8 cellular contexts compared by ENCODE assay signal in the genomic region with DNA sequence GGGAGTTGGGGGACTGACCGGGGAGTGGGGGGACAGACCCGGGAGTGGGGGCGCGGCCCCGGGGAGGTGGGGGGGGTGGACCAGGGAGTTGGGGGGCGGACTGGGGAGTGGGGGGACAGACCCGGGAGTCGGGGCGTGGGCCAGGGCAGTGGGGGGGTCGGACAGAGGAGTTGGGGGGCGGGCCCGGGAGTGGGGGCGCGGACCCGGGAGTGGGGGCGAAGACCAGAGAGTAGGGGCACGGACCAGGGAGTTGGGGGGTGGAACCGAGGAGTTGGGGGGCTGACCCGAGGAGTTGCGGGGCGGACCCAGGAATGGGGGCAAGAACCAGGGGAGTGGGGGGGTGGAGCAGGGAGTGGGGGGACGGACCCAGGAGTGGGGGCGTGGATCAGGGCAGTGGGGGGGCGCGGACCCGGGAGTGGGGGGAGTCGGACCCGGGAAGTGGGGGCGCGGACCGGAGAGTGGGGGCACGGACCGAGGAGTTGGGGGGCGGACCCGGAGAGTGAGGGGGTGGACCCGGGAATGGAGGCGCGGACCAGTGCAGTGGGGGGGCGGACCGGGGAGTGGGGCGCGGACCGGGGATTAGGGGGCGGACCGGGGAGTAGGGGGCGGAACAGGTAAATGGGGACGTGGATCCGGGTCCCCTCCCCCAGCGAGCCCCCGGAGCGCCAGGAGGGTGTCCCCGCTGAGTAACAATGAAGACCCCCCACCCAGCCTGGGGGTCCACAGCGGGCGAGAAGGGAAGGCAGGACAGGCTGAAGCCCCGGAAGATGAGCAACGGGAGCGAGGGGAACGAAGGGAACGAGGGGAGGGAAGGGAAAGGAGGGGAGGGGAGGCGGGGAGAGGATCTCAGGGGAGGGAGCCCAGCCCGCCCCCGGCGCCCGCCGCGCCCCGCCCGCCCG. TPM values are rescaled to one million over a fixed set of nuclear protein-coding genes. Genes with fewer than 3 reads are reported as not detected.
DNase-seq lines count a peak whose midpoint lies in the region; ATAC-seq and TF ChIP-seq lines count a peak whose summit lies in the region.

No MANE protein-coding gene starts in this region.

- H3K79me2 ChIP-seq in ACC112 (ENCODE audit: control insufficient read depth, insufficient read depth, low read length, unreplicated experiment) = peaks cover 5% of the 10 kb centered on the region

- peaks cover 11% of the 10 kb centered on the region for H3K4me1 Mint-ChIP-seq in HFFc6 (ENCODE audit: low read depth)
- H3K4me1 Mint-ChIP-seq in activated naive CD8-positive, alpha-beta T cell treated with anti-CD3 and anti-CD28 coated beads for 36 hours = peaks cover 26% of the 10 kb centered on the region
- H3K4me1 Mint-ChIP-seq in stimulated activated naive CD8-positive, alpha-beta T cell treated with anti-CD3 and anti-CD28 coated beads, Interleukin-15, amount 100 ng/mL, for 72 hours = peaks cover 40% of the 10 kb centered on the region

- no peak overlapping the region for H3K27ac Mint-ChIP-seq in HFFc6
- peak overlapping the region; percentile 91 for H3K27ac Mint-ChIP-seq in activated naive CD8-positive, alpha-beta T cell treated with anti-CD3 and anti-CD28 coated beads for 36 hours
- H3K27ac Mint-ChIP-seq in stimulated activated naive CD8-positive, alpha-beta T cell treated with anti-CD3 and anti-CD28 coated beads, Interleukin-15, amount 100 ng/mL, for 72 hours = peak overlapping the region; percentile 46 to 95

- H3K36me3 ChIP-seq in ACC112 (ENCODE audit: insufficient read depth, low read length) = no peaks in the 10 kb centered on the region
- H3K36me3 ChIP-seq in iPS-20b (ENCODE audit: insufficient read depth, low read depth, low read length) = no peaks in the 10 kb centered on the region

- no peak for ATAC-seq in stimulated activated naive CD8-positive, alpha-beta T cell treated with anti-CD3 and anti-CD28 coated beads, Interleukin-15, amount 100 ng/mL, for 72 hours

- peak overlapping the region; percentile 89 for H3K4me3 ChIP-seq in ACC112 (ENCODE audit: low read depth, low read length)
- peak overlapping the region; percentile 78; the same call in 1 of the 2 replicates for H3K4me3 ChIP-seq in iPS-20b (ENCODE audit: low read length)

- DNase-seq in HFFc6 (no peak), globus pallidus (ENCODE audit: low spot score) (no peak), NCI-H748 (lab: John Stamatoyannopoulos, UW; ENCODE audit: unreplicated experiment) (no peak), AG20443 (ENCODE audit: low spot score) (no peak)
- DNase-seq in activated naive CD8-positive, alpha-beta T cell treated with anti-CD3 and anti-CD28 coated beads for 36 hours = no peak
- DNase-seq in stimulated activated naive CD8-positive, alpha-beta T cell treated with anti-CD3 and anti-CD28 coated beads, Interleukin-15, amount 100 ng/mL, for 72 hours = no peak

- no peaks in the 10 kb centered on the region for H3K36me3 Mint-ChIP-seq in HFFc6 (ENCODE audit: low read depth)
- H3K36me3 Mint-ChIP-seq in activated naive CD8-positive, alpha-beta T cell treated with anti-CD3 and anti-CD28 coated beads for 36 hours = peaks cover 15% of the 10 kb centered on the region

- H3K4me1 ChIP-seq in ACC112 (ENCODE audit: control insufficient read depth, insufficient read depth, low read length, unreplicated experiment) (no peaks in the 10 kb centered on the region), iPS-20b (ENCODE audit: insufficient read depth, low read length) (no peaks in the 10 kb centered on the region)

- H3K27ac ChIP-seq in ACC112 (ENCODE audit: low read depth, low read length) (no peak overlapping the region), iPS-20b (ENCODE audit: low read length) (no peak overlapping the region)

- no peak for TF ChIP-seq CTCF in HFFc6 (IDR thresholded peaks at IDR 0.05)

- no peaks in the 10 kb centered on the region for H3K9me3 ChIP-seq in iPS-20b (ENCODE audit: insufficient read depth, low read depth, low read length)

- H2AFZ ChIP-seq in ACC112 (ENCODE audit: low read length, unreplicated experiment) = no peak overlapping the region

- H3K9ac ChIP-seq in iPS-20b (ENCODE audit: low read depth, low read length) = no peak overlapping the region

- peaks cover 6% of the 10 kb centered on the region for H3K27me3 ChIP-seq in ACC112 (ENCODE audit: insufficient read depth, low read length)
- peaks cover 30% of the 10 kb centered on the region for H3K27me3 ChIP-seq in iPS-20b (ENCODE audit: insufficient read depth, low read length)

- peak overlapping the region; percentile 78 for H3K4me3 Mint-ChIP-seq in HFFc6
- peak overlapping the region; percentile 88 for H3K4me3 Mint-ChIP-seq in activated naive CD8-positive, alpha-beta T cell treated with anti-CD3 and anti-CD28 coated beads for 36 hours
- H3K4me3 Mint-ChIP-seq in stimulated activated naive CD8-positive, alpha-beta T cell treated with anti-CD3 and anti-CD28 coated beads, Interleukin-15, amount 100 ng/mL, for 72 hours = peak overlapping the region; percentile 86 to 95

- H3K9me3 Mint-ChIP-seq in HFFc6 = no peaks in the 10 kb centered on the region
- no peaks in the 10 kb centered on the region for H3K9me3 Mint-ChIP-seq in activated naive CD8-positive, alpha-beta T cell treated with anti-CD3 and anti-CD28 coated beads for 36 hours
- no peaks in the 10 kb centered on the region for H3K9me3 Mint-ChIP-seq in stimulated activated naive CD8-positive, alpha-beta T cell treated with anti-CD3 and anti-CD28 coated beads, Interleukin-15, amount 100 ng/mL, for 72 hours

- H3K27me3 Mint-ChIP-seq in HFFc6 (ENCODE audit: insufficient read depth) = no peaks in the 10 kb centered on the region; the same call in 1 of the 2 replicates
- no peaks in the 10 kb centered on the region for H3K27me3 Mint-ChIP-seq in activated naive CD8-positive, alpha-beta T cell treated with anti-CD3 and anti-CD28 coated beads for 36 hours
- no peaks in the 10 kb centered on the region for H3K27me3 Mint-ChIP-seq in stimulated activated naive CD8-positive, alpha-beta T cell treated with anti-CD3 and anti-CD28 coated beads, Interleukin-15, amount 100 ng/mL, for 72 hours

RNA-seq across cellular contexts. Expression of gene R3HDM4, which starts 0.6 kb away (rescaled TPM):
- total RNA-seq in HFFc6 (2021; fragmentation: NEBNext Ultra II Directional; extraction: Animal tissue kit (Norgen Biotek cat#: 25700)) = 10 to 100 TPM; 41.9 to 53.4 (median 45.9) TPM
- total RNA-seq in activated naive CD8-positive, alpha-beta T cell treated with anti-CD3 and anti-CD28 coated beads for 36 hours = 10 to 100 TPM; 50.5 to 51.7 TPM

RNA-seq across cellular contexts. Expression of gene KISS1R, which starts 4.7 kb away (rescaled TPM):
- total RNA-seq in HFFc6 (2021; fragmentation: NEBNext Ultra II Directional; extraction: Animal tissue kit (Norgen Biotek cat#: 25700)) = not detected
- total RNA-seq in activated naive CD8-positive, alpha-beta T cell treated with anti-CD3 and anti-CD28 coated beads for 36 hours = 10 to 100 TPM; 12.2 to 13.3 TPM

RNA-seq across cellular contexts. Expression of gene ARID3A, which starts 13.4 kb away (rescaled TPM):
- total RNA-seq in HFFc6 (2021; fragmentation: NEBNext Ultra II Directional; extraction: Animal tissue kit (Norgen Biotek cat#: 25700)) = 10 to 100 TPM; 35.1 to 44.2 (median 38.4) TPM
- total RNA-seq in activated naive CD8-positive, alpha-beta T cell treated with anti-CD3 and anti-CD28 coated beads for 36 hours = 10 to 100 TPM; 10.2 to 11.8 TPM

RNA-seq across cellular contexts. Expression of gene RNU6-9, which starts 19.1 kb away (rescaled TPM):
- total RNA-seq in HFFc6 (2021; fragmentation: NEBNext Ultra II Directional; extraction: Animal tissue kit (Norgen Biotek cat#: 25700)) = not detected
- total RNA-seq in activated naive CD8-positive, alpha-beta T cell treated with anti-CD3 and anti-CD28 coated beads for 36 hours = not detected

RNA-seq across cellular contexts. Expression of gene MED16, which starts 19.4 kb away (rescaled TPM):
- total RNA-seq in HFFc6 (2021; fragmentation: NEBNext Ultra II Directional; extraction: Animal tissue kit (Norgen Biotek cat#: 25700)) = 10 to 100 TPM; 58.1 to 91.0 (median 70.9) TPM
- 10 to 100 TPM; 39.8 to 40.3 TPM for total RNA-seq in activated naive CD8-positive, alpha-beta T cell treated with anti-CD3 and anti-CD28 coated beads for 36 hours

Comparison
In these comparisons a context has a peak if more than half of its experiments do, and no peak if none do; other contexts are left out.
1. RNA of gene KISS1R, which starts 4.7 kb away (total RNA-seq): 12.2 to 13.3 TPM in activated naive CD8-positive, alpha-beta T cell treated with anti-CD3 and anti-CD28 coated beads for 36 hours; not detected in HFFc6; every median in the first group is over 10 times any median in the second.
2. Peak in every context shown above with its lines, with median percentiles within 50 percentile points of each other: H3K4me3 Mint-ChIP-seq.